24 cellular contexts compared by ENCODE assay signal in genomic region chr13:22562116-22562515, GRCh38.
"Had no signal": no experiment of that assay in that cellular context is flagged by ENCODE, and none has a peak within 500 bp of the region (broad histone marks: within the 10 kb centered on the region; RNA-seq: fewer than 3 reads in every experiment).

No MANE protein-coding gene starts in this region.

- H3K27ac ChIP-seq: coronary artery, heart right ventricle, left lung, neural progenitor cell, parathyroid adenoma, suprapubic skin, transverse colon had no signal

- H3K79me2 ChIP-seq: parathyroid adenoma had no signal

- H2AFZ ChIP-seq: neural progenitor cell, parathyroid adenoma had no signal

- H3K36me3 ChIP-seq: heart right ventricle, left lung, neural progenitor cell, suprapubic skin, transverse colon had no signal

- H3K4me3 ChIP-seq: coronary artery, heart right ventricle, left lung, neural progenitor cell, smooth muscle cell, suprapubic skin, transverse colon had no signal

- DNase-seq: dermis blood vessel endothelial cell; effector memory CD8-positive, alpha-beta T cell; foreskin melanocyte; glutamatergic neuron; heart right ventricle; hippocampal formation; left cardiac atrium; left lung; mesenchymal stem cell; midbrain; naive thymus-derived CD4-positive, alpha-beta T cell; stimulated activated CD4-positive, alpha-beta T cell treated with anti-CD3 and anti-CD28 coated beads, Interleukin-12 subunit alpha, Interleukin-12 subunit beta, amount 100 ng/mL, for 4 hours; stimulated activated CD4-positive, alpha-beta T cell treated with anti-CD3 and anti-CD28 coated beads, Interleukin-1b, Interleukin-23, amount 100 ng/mL, for 48 hours; stimulated activated CD4-positive, alpha-beta T cell treated with anti-CD3 and anti-CD28 coated beads, Interleukin-4, amount 100 ng/mL, for 1 hour; stimulated activated CD8-positive, alpha-beta memory T cell treated with anti-CD3 and anti-CD28 coated beads, Interleukin-4, amount 100 ng/mL, for 48 hours; stimulated activated naive CD4-positive, alpha-beta T cell; stimulated activated naive CD8-positive, alpha-beta T cell treated with anti-CD3 and anti-CD28 coated beads, Interleukin-15, amount 100 ng/mL, for 72 hours; transverse colon had no signal

- H3K27me3 ChIP-seq: heart right ventricle, left lung, neural progenitor cell, suprapubic skin, transverse colon had no signal

- ATAC-seq: effector memory CD8-positive, alpha-beta T cell; heart right ventricle; left cardiac atrium; left lung; naive thymus-derived CD4-positive, alpha-beta T cell; sciatic nerve; stimulated activated naive CD8-positive, alpha-beta T cell treated with anti-CD3 and anti-CD28 coated beads, Interleukin-15, amount 100 ng/mL, for 72 hours had no signal

- H3K9ac ChIP-seq: neural progenitor cell, parathyroid adenoma had no signal

- H3K4me2 ChIP-seq: neural progenitor cell, smooth muscle cell had no signal

- H3K4me1 ChIP-seq: heart right ventricle, left lung, neural progenitor cell, parathyroid adenoma, suprapubic skin, transverse colon had no signal
